Comparison of ENCODE assay signal across 1 cellular context in the genomic region with DNA sequence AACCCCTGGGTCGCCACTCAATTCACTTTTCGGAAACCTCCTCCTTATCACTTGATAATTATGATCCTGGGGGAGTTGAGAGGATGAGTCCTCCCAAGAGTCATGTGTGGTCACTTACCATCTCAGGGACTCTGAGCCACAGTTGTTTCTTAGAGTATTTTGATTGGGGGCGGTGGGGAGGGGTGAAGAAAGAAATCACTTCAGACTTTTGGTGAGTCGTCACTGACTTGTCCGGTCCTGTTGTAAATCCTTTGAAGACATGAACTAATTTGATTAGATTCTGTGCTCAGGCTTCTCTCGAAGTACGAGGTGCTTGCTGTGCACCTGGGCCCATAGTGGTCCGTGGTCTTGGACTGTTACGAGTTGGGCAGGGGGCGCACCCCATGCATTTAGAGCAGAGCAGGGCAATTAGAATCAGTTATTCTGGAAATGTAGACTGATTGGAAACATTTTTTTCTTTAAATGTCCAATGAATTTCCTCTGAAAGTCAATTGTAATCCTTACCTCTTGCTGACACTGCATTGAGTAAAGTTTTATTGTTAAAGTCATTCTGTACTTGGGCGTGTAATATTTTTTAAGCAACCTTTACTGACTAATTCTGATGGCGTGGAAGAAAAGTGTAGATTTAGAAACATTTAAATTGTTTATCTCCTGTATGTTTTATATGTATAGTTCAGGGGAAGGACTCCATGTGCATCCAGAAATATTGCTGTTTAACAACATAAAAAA.
TF ChIP-seq lines count a peak whose summit lies in the region.

No MANE protein-coding gene starts in this region.

TF ChIP-seq in IMR-90, 13 proteins besides CTCF, POLR2A, EP300 and RAD21:
- TF ChIP-seq, protein P1, sequence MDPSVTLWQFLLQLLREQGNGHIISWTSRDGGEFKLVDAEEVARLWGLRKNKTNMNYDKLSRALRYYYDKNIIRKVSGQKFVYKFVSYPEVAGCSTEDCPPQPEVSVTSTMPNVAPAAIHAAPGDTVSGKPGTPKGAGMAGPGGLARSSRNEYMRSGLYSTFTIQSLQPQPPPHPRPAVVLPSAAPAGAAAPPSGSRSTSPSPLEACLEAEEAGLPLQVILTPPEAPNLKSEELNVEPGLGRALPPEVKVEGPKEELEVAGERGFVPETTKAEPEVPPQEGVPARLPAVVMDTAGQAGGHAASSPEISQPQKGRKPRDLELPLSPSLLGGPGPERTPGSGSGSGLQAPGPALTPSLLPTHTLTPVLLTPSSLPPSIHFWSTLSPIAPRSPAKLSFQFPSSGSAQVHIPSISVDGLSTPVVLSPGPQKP (IDR thresholded peaks at IDR 0.05; ENCODE audit: borderline replicate concordance, low read depth, low read length) = no peak
- no peak for TF ChIP-seq BHLHE40 (IDR thresholded peaks at IDR 0.05; ENCODE audit: low read depth, low read length)
- no peak for TF ChIP-seq CHD1 (IDR thresholded peaks at IDR 0.05; ENCODE audit: low read depth, low read length)
- no peak for TF ChIP-seq RFX5 (IDR thresholded peaks at IDR 0.05; ENCODE audit: low read depth, low read length)
- TF ChIP-seq MXI1 (IDR thresholded peaks at IDR 0.05; ENCODE audit: borderline replicate concordance, low read depth, low read length) = no peak
- no peak for TF ChIP-seq NFE2L2 (IDR thresholded peaks at IDR 0.05; ENCODE audit: low read depth, low read length)
- no peak for TF ChIP-seq CEBPB (IDR thresholded peaks at IDR 0.05; ENCODE audit: low read depth, low read length)
- no peak for TF ChIP-seq RCOR1 (IDR thresholded peaks at IDR 0.05; ENCODE audit: insufficient replicate concordance, low read length)
